ENCODE assay signal across 17 cellular contexts in the genomic region with DNA sequence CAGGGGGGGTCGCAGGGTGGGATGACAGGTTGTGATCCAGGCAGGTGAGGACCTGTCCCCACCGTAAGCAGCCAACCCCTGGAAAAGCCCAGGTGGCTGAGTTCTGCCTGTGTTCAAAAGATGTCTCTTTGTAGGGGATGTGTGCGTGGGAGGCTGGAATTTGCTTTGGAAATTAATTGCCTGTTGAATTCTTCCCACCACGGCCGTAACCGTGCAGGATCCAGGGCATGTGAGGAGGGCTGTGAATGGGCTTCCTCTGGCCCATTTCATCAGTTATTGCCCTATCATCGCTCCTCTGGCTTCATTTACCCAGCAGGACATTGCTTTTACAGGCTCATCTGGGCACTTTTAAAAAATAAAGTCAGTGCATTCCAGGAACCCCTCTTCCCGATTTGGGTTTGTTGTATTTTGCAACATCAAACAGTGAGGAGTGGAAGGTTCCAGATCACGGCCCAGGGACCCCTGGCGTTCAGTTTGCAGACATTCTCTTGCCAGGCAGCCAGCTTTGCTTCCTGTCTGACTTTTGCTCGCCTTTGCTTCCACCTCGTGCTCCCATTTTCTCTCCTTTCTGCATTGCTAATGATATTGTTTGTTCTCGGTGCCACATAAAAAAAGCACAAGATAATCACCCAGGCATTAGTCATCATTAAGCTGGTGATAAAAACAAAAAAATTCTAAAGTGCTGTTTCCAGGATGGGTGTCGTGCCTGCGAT.
DNase-seq lines count a peak whose midpoint lies in the region; ATAC-seq and TF ChIP-seq lines count a peak whose summit lies in the region.
"Had no signal": no experiment of that assay in that cellular context is flagged by ENCODE, and none has a peak within 500 bp of the region (broad histone marks: within the 10 kb centered on the region; RNA-seq: fewer than 3 reads in every experiment).

No MANE protein-coding gene starts in this region.

- H3K27me3 Mint-ChIP-seq in nephron progenitor cell (ENCODE audit: low read depth, poor library complexity), result no peaks in the 10 kb centered on the region
- H3K27me3 Mint-ChIP-seq: B cell; CD4-positive, alpha-beta memory T cell had no signal

- H3K4me3 ChIP-seq in ectodermal cell (ENCODE audit: insufficient read depth, low read depth, low read length), result no peak overlapping the region
- H3K4me3 ChIP-seq in neuronal stem cell (ENCODE audit: low read length in 2 of 2), result no peak overlapping the region
- H3K4me3 ChIP-seq: SJCRH30 had no signal

- H3K9ac ChIP-seq in neuronal stem cell (ENCODE audit: low read depth, low read length, poor library complexity), result no peak overlapping the region

- no peak overlapping the region for H3K4ac ChIP-seq in neuronal stem cell (ENCODE audit: low read length)

- H3K18ac ChIP-seq in neuronal stem cell (ENCODE audit: low read length), result no peak overlapping the region

- no peaks in the 10 kb centered on the region for H3K9me3 Mint-ChIP-seq in nephron progenitor cell
- H3K9me3 Mint-ChIP-seq: CD4-positive, alpha-beta memory T cell had no signal

- DNase-seq in COLO829 (ENCODE audit: low spot score) (peak; percentile 54), RPMI8226 (peak; percentile 21), neuronal stem cell (ENCODE audit: low spot score) (no peak), left colon (no peak), nephron progenitor cell (no peak)
- DNase-seq in central memory CD4-positive, alpha-beta T cell, result no peak
- DNase-seq: GOT3, HFFc6, NCI-H1417 treated with DMSO at 0.1 percent for 48 hours, NCI-H2029 treated with DMSO at 0.1 percent for 48 hours, NCI-H510A treated with DMSO at 0.1 percent for 48 hours, SJCRH30 had no signal

- no peak overlapping the region for H3K27ac Mint-ChIP-seq in nephron progenitor cell
- H3K27ac Mint-ChIP-seq: B cell; CD4-positive, alpha-beta memory T cell; HFFc6 had no signal

- intact Hi-C loops in left colon (cut with DNase I, micrococcal nuclease), result no loop called here

- peaks cover 7% of the 10 kb centered on the region for H3K4me1 ChIP-seq in ectodermal cell (ENCODE audit: control insufficient read depth, insufficient read depth, low read length)
- peaks cover 11 to 23% of the 10 kb centered on the region in 2 donors for H3K4me1 ChIP-seq in neuronal stem cell (ENCODE audit: control insufficient read depth in 2 of 2, insufficient read depth in 1 of 2, low read depth in 1 of 2, low read length in 2 of 2)
- H3K4me1 ChIP-seq: SJCRH30 had no signal

- H3K36me3 Mint-ChIP-seq in nephron progenitor cell (ENCODE audit: low read depth), result no peaks in the 10 kb centered on the region
- H3K36me3 Mint-ChIP-seq: CD4-positive, alpha-beta memory T cell had no signal

- no peak overlapping the region for H2BK15ac ChIP-seq in neuronal stem cell (ENCODE audit: low read length)

- TF ChIP-seq CTCF in nephron progenitor cell (IDR thresholded peaks at IDR 0.05), result no peak

- H4K8ac ChIP-seq in neuronal stem cell (ENCODE audit: low read depth, low read length), result no peak overlapping the region

- H2AK5ac ChIP-seq in neuronal stem cell (ENCODE audit: low read depth, low read length), result no peak overlapping the region

- no peak overlapping the region for H2BK120ac ChIP-seq in neuronal stem cell (ENCODE audit: low read depth, low read length)

- H3K4me3 Mint-ChIP-seq in nephron progenitor cell, result no peak overlapping the region
- H3K4me3 Mint-ChIP-seq: B cell; CD4-positive, alpha-beta memory T cell; HFFc6 had no signal

- no peak overlapping the region for H3K23ac ChIP-seq in neuronal stem cell (ENCODE audit: low read depth, low read length, poor library complexity)

- no peaks in the 10 kb centered on the region for H3K36me3 ChIP-seq in ectodermal cell (ENCODE audit: control insufficient read depth, insufficient read depth, low read length)
- no peaks in the 10 kb centered on the region for H3K36me3 ChIP-seq in neuronal stem cell (replicated peaks in 1 of 2; ENCODE audit: control insufficient read depth in 2 of 2, insufficient read depth in 2 of 2, low read length in 2 of 2)
- H3K36me3 ChIP-seq: SJCRH30 had no signal

- peaks cover 46% of the 10 kb centered on the region for H3K4me1 Mint-ChIP-seq in nephron progenitor cell
- H3K4me1 Mint-ChIP-seq: B cell; CD4-positive, alpha-beta memory T cell had no signal

- H3K27me3 ChIP-seq in ectodermal cell (ENCODE audit: control insufficient read depth, insufficient read depth, low read length, poor library complexity, severe bottlenecking) (no peaks in the 10 kb centered on the region), neuronal stem cell (ENCODE audit: control insufficient read depth in 3 of 3, insufficient read depth in 3 of 3, low read depth in 1 of 3, low read length in 3 of 3) (no peaks in the 10 kb centered on the region)

- H2BK5ac ChIP-seq in neuronal stem cell (ENCODE audit: low read length), result peak overlapping the region; percentile 39

- no peak overlapping the region for H2BK12ac ChIP-seq in neuronal stem cell (ENCODE audit: low read length)

- no peak overlapping the region for H4K91ac ChIP-seq in neuronal stem cell (ENCODE audit: low read depth, low read length, poor library complexity)

- peak overlapping the region; percentile 15 for H3K14ac ChIP-seq in neuronal stem cell (ENCODE audit: low read length)

- ATAC-seq in HG03196 (IDR thresholded peaks at IDR 0.05; ENCODE audit: unreplicated experiment), result no peak
- ATAC-seq in left colon, result no peak

- peaks cover 1% of the 10 kb centered on the region for H3K79me1 ChIP-seq in neuronal stem cell (ENCODE audit: low read depth, low read length)

- H2AFZ ChIP-seq in neuronal stem cell (ENCODE audit: low read length), result peak overlapping the region; percentile 15

- 84 to 87% methylated on average over 15 of the region's 15 CpGs for WGBS in ectodermal cell, 2 experiments
- no CpG with 5 or more reads among the region's 15 CpGs for WGBS in neuronal stem cell (ENCODE audit: extremely low coverage in 2 of 2, insufficient read length in 2 of 2, insufficient replicate concordance in 1 of 2), 2 donors

- no peak overlapping the region for H3K4me2 ChIP-seq in neuronal stem cell (ENCODE audit: insufficient read depth, low read length, poor library complexity, severe bottlenecking)

- H3K9me3 ChIP-seq in ectodermal cell (ENCODE audit: control insufficient read depth, low read length) (no peaks in the 10 kb centered on the region), neuronal stem cell (replicated peaks in 1 of 2; ENCODE audit: control insufficient read depth in 2 of 2, insufficient read depth in 1 of 2, low read depth in 1 of 2, low read length in 2 of 2) (no peaks in the 10 kb centered on the region)
- H3K9me3 ChIP-seq: SJCRH30 had no signal

- H3K27ac ChIP-seq in ectodermal cell (ENCODE audit: insufficient read depth, low read depth, low read length, poor library complexity, severe bottlenecking), result peak overlapping the region; percentile 8
- H3K27ac ChIP-seq in neuronal stem cell (replicated peaks; ENCODE audit: low read length), result no peak overlapping the region
- H3K27ac ChIP-seq: RWPE1, SJCRH30 had no signal

Comparison
In these comparisons a context has a peak if more than half of its experiments do, and no peak if none do; other contexts are left out.
1. DNase-seq: peak in COLO829 (single experiment) and RPMI8226 (single experiment); none in neuronal stem cell (single experiment), left colon (0 of 2), nephron progenitor cell (single experiment) and central memory CD4-positive, alpha-beta T cell (single experiment).